Comparison of ENCODE assay signal across 1 cellular context in genomic region chr19:38093154-38093553, GRCh38.
TF ChIP-seq lines count a peak whose summit lies in the region.

No MANE protein-coding gene starts in this region.

TF ChIP-seq in IMR-90, 13 proteins besides CTCF, POLR2A, EP300 and RAD21 (continued from another document):
- no peak for TF ChIP-seq RCOR1 (IDR thresholded peaks at IDR 0.05; ENCODE audit: insufficient replicate concordance, low read length)
- no peak for TF ChIP-seq MXI1 (IDR thresholded peaks at IDR 0.05; ENCODE audit: borderline replicate concordance, low read depth, low read length)
- no peak for TF ChIP-seq FOS (IDR thresholded peaks at IDR 0.05; ENCODE audit: low read depth, low read length)
- TF ChIP-seq ELK1 (IDR thresholded peaks at IDR 0.05; ENCODE audit: borderline replicate concordance, low read depth, low read length) = no peak
